1 cellular context compared by ENCODE assay signal in the genomic region with DNA sequence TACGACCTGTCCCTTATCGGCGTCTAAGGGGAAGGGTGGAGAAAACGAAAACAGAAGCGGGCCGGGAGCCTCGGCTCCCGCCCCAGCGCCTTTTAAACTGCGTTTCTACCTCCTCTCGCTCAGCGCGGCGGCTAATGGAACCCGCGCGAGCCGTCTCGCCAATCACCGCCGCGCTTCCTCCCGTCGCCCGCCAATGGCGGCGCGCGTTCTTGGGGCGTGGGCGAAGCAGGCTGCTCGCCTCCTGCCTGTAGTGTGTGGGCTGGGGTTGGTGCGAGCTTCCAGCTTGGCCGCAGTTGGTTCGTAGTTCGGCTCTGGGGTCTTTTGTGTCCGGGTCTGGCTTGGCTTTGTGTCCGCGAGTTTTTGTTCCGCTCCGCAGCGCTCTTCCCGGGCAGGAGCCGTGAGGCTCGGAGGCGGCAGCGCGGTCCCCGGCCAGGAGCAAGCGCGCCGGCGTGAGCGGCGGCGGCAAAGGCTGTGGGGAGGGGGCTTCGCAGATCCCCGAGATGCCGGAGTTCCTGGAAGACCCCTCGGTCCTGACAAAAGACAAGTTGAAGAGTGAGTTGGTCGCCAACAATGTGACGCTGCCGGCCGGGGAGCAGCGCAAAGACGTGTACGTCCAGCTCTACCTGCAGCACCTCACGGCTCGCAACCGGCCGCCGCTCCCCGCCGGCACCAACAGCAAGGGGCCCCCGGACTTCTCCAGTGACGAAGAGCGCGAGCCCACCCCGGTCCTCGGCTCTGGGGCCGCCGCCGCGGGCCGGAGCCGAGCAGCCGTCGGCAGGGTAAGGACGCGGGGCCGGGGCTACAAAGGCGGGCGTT.
TF ChIP-seq lines count a peak whose summit lies in the region.

A gene with protein sequence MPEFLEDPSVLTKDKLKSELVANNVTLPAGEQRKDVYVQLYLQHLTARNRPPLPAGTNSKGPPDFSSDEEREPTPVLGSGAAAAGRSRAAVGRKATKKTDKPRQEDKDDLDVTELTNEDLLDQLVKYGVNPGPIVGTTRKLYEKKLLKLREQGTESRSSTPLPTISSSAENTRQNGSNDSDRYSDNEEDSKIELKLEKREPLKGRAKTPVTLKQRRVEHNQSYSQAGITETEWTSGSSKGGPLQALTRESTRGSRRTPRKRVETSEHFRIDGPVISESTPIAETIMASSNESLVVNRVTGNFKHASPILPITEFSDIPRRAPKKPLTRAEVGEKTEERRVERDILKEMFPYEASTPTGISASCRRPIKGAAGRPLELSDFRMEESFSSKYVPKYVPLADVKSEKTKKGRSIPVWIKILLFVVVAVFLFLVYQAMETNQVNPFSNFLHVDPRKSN (plus strand): TSS at position 223 of the 816 bp plus-strand sequence. CDS start 278 bp downstream, at position 501.

TF ChIP-seq in Ishikawa, 13 proteins besides CTCF, POLR2A, EP300 and RAD21 (continued from another document):
- TF ChIP-seq REST (IDR thresholded peaks at IDR 0.05; ENCODE audit: low read depth) (0 out of 2 replicates have a peak, but pooled peaks have one; percentile 20), TCF12 (IDR thresholded peaks at IDR 0.05; ENCODE audit: low read depth) (peak; percentile 73), TAF1 (IDR thresholded peaks at IDR 0.05; ENCODE audit: low read depth) (peak; percentile 96), CREB1 (IDR thresholded peaks at IDR 0.05; ENCODE audit: low read depth) (no peak), EGR1 (IDR thresholded peaks at IDR 0.05) (peak; percentile 95), TEAD4 (IDR thresholded peaks at IDR 0.05) (no peak), YY1 (IDR thresholded peaks at IDR 0.05; ENCODE audit: low read depth) (peak; percentile 87), USF1 (IDR thresholded peaks at IDR 0.05) (0 out of 2 replicates have a peak, but pooled peaks have one; percentile 14)
- TF ChIP-seq, protein P1, sequence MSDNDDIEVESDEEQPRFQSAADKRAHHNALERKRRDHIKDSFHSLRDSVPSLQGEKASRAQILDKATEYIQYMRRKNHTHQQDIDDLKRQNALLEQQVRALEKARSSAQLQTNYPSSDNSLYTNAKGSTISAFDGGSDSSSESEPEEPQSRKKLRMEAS (IDR thresholded peaks at IDR 0.05) = peak; percentile 78
